9 cellular contexts compared by ENCODE assay signal in genomic region chr4:40196724-40197281, GRCh38. TPM values are rescaled to one million over a fixed set of nuclear protein-coding genes. Genes with fewer than 3 reads are reported as not detected.
DNase-seq lines count a peak whose midpoint lies in the region; ATAC-seq, FAIRE-seq and TF ChIP-seq lines count a peak whose summit lies in the region.
"Had no signal": no experiment of that assay in that cellular context is flagged by ENCODE, and none has a peak within 500 bp of the region (broad histone marks: within the 10 kb centered on the region; RNA-seq: fewer than 3 reads in every experiment).

A gene with protein sequence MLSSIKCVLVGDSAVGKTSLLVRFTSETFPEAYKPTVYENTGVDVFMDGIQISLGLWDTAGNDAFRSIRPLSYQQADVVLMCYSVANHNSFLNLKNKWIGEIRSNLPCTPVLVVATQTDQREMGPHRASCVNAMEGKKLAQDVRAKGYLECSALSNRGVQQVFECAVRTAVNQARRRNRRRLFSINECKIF (plus strand): TSS chr4:40197031. CDS start chr4:40243387, 46,356 bp downstream.

- ATAC-seq in thoracic aorta (ENCODE audit: insufficient number of reproducible peaks, low FRiP score, low read depth) (no peak), heart left ventricle (no peak)

- peak within 1 kb of the TSS in 1 of 2 experiments; percentile 17 for H2BK12ac ChIP-seq in mesenchymal stem cell (ENCODE audit: low read length in 2 of 2)

- H4K91ac ChIP-seq in mesenchymal stem cell (ENCODE audit: low read length), result no peak within 1 kb of the TSS

- H3K14ac ChIP-seq in mesenchymal stem cell (ENCODE audit: low read length in 2 of 2), result no peak within 1 kb of the TSS

- CTCF ChIA-PET in RWPE1 (lab: Yijun Ruan, JAX), result interaction anchor here (0.7 kb wide), 1 partner anchor 426 kb away, joined by 4 read pairs; no protein-coding TSS in a partner anchor

- no peak within 1 kb of the TSS for H3K4ac ChIP-seq in mesenchymal stem cell (ENCODE audit: low read depth in 1 of 2, low read length in 2 of 2)

- no peak for TF ChIP-seq CTCF in KMS-11 (conservative IDR thresholded peaks at IDR 0.05; ENCODE audit: low read depth, low read length)
- TF ChIP-seq CTCF in thoracic aorta (IDR thresholded peaks at IDR 0.05), result no peak
- no peak for TF ChIP-seq CTCF in heart left ventricle (IDR thresholded peaks at IDR 0.05)
- TF ChIP-seq CTCF in RWPE1 (conservative IDR thresholded peaks at IDR 0.05; ENCODE audit: low read depth), result no peak
- no peak for TF ChIP-seq CTCF in ascending aorta (IDR thresholded peaks at IDR 0.05)

- 52% methylated on average over 14 of the region's 14 CpGs for WGBS in mesenchymal stem cell
- WGBS in heart left ventricle, 4 donors, result 41 to 59% (median 48%) methylated on average over 14 of the region's 14 CpGs

- no peaks in the 10 kb centered on the region for H3K36me3 ChIP-seq in KMS-11 (ENCODE audit: insufficient read depth)
- H3K36me3 ChIP-seq in mesenchymal stem cell (ENCODE audit: control insufficient read depth in 1 of 2, insufficient read depth in 2 of 2, low read depth in 1 of 2, low read length in 2 of 2), result no peaks in the 10 kb centered on the region
- H3K36me3 ChIP-seq in thoracic aorta, result no peaks in the 10 kb centered on the region
- H3K36me3 ChIP-seq in heart left ventricle, result no peaks in the 10 kb centered on the region
- no peaks in the 10 kb centered on the region for H3K36me3 ChIP-seq in ascending aorta

- H3K79me1 ChIP-seq in mesenchymal stem cell (replicated peaks; ENCODE audit: low read length, poor library complexity, severe bottlenecking), result no peaks in the 10 kb centered on the region

- DNase-seq in activated CD8-positive, alpha-beta memory T cell treated with anti-CD3 and anti-CD28 coated beads, Interleukin-2, amount 50 U/mL, for 4 hours, result peak; percentile 74
- DNase-seq in mesenchymal stem cell (no peak), thoracic aorta (ENCODE audit: low spot score) (no peak), heart left ventricle (no peak), RWPE1 (ENCODE audit: low spot score) (no peak), ascending aorta (ENCODE audit: low spot score in 2 of 2) (no peak)

- H3K27me3 ChIP-seq in KMS-11 (ENCODE audit: insufficient read depth, low read depth) (no peaks in the 10 kb centered on the region), mesenchymal stem cell (ENCODE audit: control insufficient read depth in 1 of 2, insufficient read depth in 1 of 2, low read length in 2 of 2) (no peaks in the 10 kb centered on the region), thoracic aorta (replicated peaks; ENCODE audit: insufficient read depth) (no peaks in the 10 kb centered on the region), heart left ventricle (peaks cover 0 to 6% (median 0%) of the 10 kb centered on the region in 9 donors), ascending aorta (no peaks in the 10 kb centered on the region)

- H3K18ac ChIP-seq in mesenchymal stem cell (ENCODE audit: low read depth in 1 of 2, low read length in 2 of 2), result no peak within 1 kb of the TSS

- H3K4me2 ChIP-seq in KMS-11 (peak within 1 kb of the TSS; percentile 57), mesenchymal stem cell (ENCODE audit: low read length, poor library complexity, severe bottlenecking) (no peak within 1 kb of the TSS)

- no peak within 1 kb of the TSS for H2AK5ac ChIP-seq in mesenchymal stem cell (ENCODE audit: low read length, severe bottlenecking)

- FAIRE-seq in G401.6 (lab: Jason Lieb, UNC), result peak; percentile 94

- POLR2A ChIA-PET in RWPE1 (lab: Yijun Ruan, JAX; ENCODE audit: low non-redundant PET), result no interaction called here

- H2BK15ac ChIP-seq in mesenchymal stem cell (ENCODE audit: low read depth, poor library complexity, severe bottlenecking), result no peak within 1 kb of the TSS

- H4K8ac ChIP-seq in mesenchymal stem cell (ENCODE audit: low read length), result no peak within 1 kb of the TSS

- H3K23ac ChIP-seq in mesenchymal stem cell (ENCODE audit: low read length in 2 of 2), result no peak within 1 kb of the TSS

- H2BK5ac ChIP-seq in mesenchymal stem cell (ENCODE audit: low read depth, low read length, poor library complexity, severe bottlenecking), result no peak within 1 kb of the TSS

- H3K27ac ChIP-seq in KMS-11, result peak within 1 kb of the TSS; percentile 49
- H3K27ac ChIP-seq in mesenchymal stem cell (ENCODE audit: low read length, poor library complexity, severe bottlenecking), result no peak within 1 kb of the TSS
- no peak within 1 kb of the TSS for H3K27ac ChIP-seq in thoracic aorta
- H3K27ac ChIP-seq in heart left ventricle, result peak within 1 kb of the TSS in 1 of 12 donors; percentile 89
- H3K27ac ChIP-seq in RWPE1, result no peak within 1 kb of the TSS
- no peak within 1 kb of the TSS for H3K27ac ChIP-seq in ascending aorta

- peak within 1 kb of the TSS; percentile 33; the same call in 1 of the 2 replicates for H2AFZ ChIP-seq in KMS-11 (ENCODE audit: low read depth)
- H2AFZ ChIP-seq in mesenchymal stem cell (ENCODE audit: low read depth, low read length), result peak within 1 kb of the TSS; percentile 51

- H2BK120ac ChIP-seq in mesenchymal stem cell (ENCODE audit: low read depth, low read length), result no peak within 1 kb of the TSS

- H3K4me3 ChIP-seq in KMS-11 (IDR thresholded peaks at IDR 0.05; ENCODE audit: insufficient read depth, low read depth, low read length) (no peak within 1 kb of the TSS), mesenchymal stem cell (ENCODE audit: insufficient read depth in 1 of 2, low read depth in 1 of 2, low read length in 2 of 2) (no peak within 1 kb of the TSS), thoracic aorta (peak within 1 kb of the TSS; percentile 30), heart left ventricle (peak within 1 kb of the TSS in 4 of 12 donors; percentile 9 to 54 (median 26)), ascending aorta (no peak within 1 kb of the TSS)

- H3K9me3 ChIP-seq in mesenchymal stem cell (ENCODE audit: control insufficient read depth, low read length), result no peaks in the 10 kb centered on the region
- no peaks in the 10 kb centered on the region for H3K9me3 ChIP-seq in thoracic aorta
- H3K9me3 ChIP-seq in heart left ventricle, result no peaks in the 10 kb centered on the region
- H3K9me3 ChIP-seq in ascending aorta, result no peaks in the 10 kb centered on the region

- TF ChIP-seq POLR2A in heart left ventricle (IDR thresholded peaks at IDR 0.05), result no peak

- H3K9ac ChIP-seq in KMS-11, result peak within 1 kb of the TSS; percentile 42; the same call in 1 of the 2 replicates
- no peak within 1 kb of the TSS for H3K9ac ChIP-seq in mesenchymal stem cell (ENCODE audit: low read length)

- intact Hi-C loops in heart left ventricle (cut with DNase I), result no loop called here
- intact Hi-C loops in ascending aorta (cut with DNase I), result no loop called here

- peaks cover 18% of the 10 kb centered on the region; the same call in 1 of the 2 replicates for H3K79me2 ChIP-seq in KMS-11 (ENCODE audit: insufficient read depth, low read depth)

- H3K4me1 ChIP-seq in KMS-11 (ENCODE audit: low read depth, poor library complexity, severe bottlenecking) (peaks cover 29% of the 10 kb centered on the region), mesenchymal stem cell (ENCODE audit: control insufficient read depth, insufficient read depth, low read depth, low read length) (peaks cover 7% of the 10 kb centered on the region), thoracic aorta (ENCODE audit: control insufficient read depth in 1 of 2, low read depth in 2 of 2) (no peaks in the 10 kb centered on the region), heart left ventricle (peaks cover 0 to 24% (median 0%) of the 10 kb centered on the region in 12 donors), ascending aorta (no peaks in the 10 kb centered on the region)

- H4K20me1 ChIP-seq in KMS-11 (ENCODE audit: insufficient read depth), result no peaks in the 10 kb centered on the region

RNA-seq across cellular contexts. Expression of the gene that starts here (rescaled TPM):
- polyA plus RNA-seq in mesenchymal stem cell (2013, experiment 1 of 2), result 0.11 TPM
- polyA plus RNA-seq in mesenchymal stem cell (2013, experiment 2 of 2), result 0.10 TPM
- 10 to 100 TPM in 1 of 2 donors, 1 to 10 TPM in 1; 5.8 to 10.2 TPM for total RNA-seq in thoracic aorta
- total RNA-seq in heart left ventricle, result 1 to 10 TPM in 2 of 9 donors, under 1 TPM in 3, not detected in 4; 0.30 to 6.6 (median 0.63) TPM
- under 1 TPM in 1 of 2 donors, not detected in 1; 0.35 TPM for polyA plus RNA-seq in heart left ventricle
- not detected for total RNA-seq in ascending aorta
- total RNA-seq: fibroblast of lung had no signal
- polyA plus RNA-seq: fibroblast of lung had no signal
